8 cellular contexts compared by ENCODE assay signal in the genomic region with DNA sequence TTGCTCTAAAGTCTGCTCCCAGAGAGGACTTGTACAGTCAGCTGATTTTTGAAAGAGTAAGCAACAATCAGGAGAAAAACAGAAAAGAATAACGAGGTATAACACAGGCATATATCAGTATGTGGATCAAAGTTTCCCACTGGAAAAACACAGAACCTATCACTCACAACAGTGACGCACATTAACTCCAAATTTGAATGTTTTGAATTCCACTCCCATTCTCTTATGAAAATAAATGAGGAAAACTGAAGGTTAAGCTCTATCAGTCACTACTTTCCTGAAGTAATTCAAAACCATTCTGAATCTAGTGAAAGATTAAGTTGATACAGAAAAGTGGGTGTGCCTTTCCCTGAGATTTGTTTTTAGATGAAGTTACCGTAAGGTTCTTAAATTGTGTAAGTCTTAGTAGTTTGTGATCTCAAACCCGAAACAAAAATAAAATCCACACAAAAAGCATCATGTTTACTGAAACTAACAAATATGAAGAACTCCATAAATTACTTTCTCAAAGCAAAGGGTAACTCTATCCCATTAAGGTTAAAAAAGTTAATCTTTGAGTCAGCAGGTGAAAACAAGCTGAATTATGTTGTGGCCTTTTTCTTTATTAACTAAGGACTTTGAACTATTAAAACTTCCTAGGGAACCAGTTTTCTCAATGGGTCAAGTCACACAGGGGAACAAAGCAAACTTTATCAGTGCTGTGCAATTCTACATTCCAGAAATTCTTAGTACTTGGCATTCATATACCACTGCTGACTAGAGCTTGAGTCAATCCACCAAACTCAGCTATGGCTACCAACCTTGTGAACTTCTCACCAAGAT.
A peak's percentile ranks its signal among the peaks of the same experiment; 100 is the strongest.
DNase-seq lines count a peak whose midpoint lies in the region; ATAC-seq, FAIRE-seq and TF ChIP-seq lines count a peak whose summit lies in the region.

No MANE protein-coding gene starts in this region.

- no peak overlapping the region for H2BK15ac ChIP-seq in H1 (ENCODE audit: low read length)

- no peak overlapping the region for H2AK5ac ChIP-seq in H1 (ENCODE audit: low read depth, low read length)

- no peak overlapping the region for H2BK12ac ChIP-seq in H1 (ENCODE audit: low read depth, low read length)

- no peaks in the 10 kb centered on the region for H3K23me2 ChIP-seq in H1 (ENCODE audit: low read depth, low read length)

- no peaks in the 10 kb centered on the region for H3K79me2 ChIP-seq in H1 (ENCODE audit: control insufficient read depth in 1 of 2, insufficient read depth in 2 of 2, low read length in 2 of 2)

- no peak for DNase-seq in Right ventricle myocardium inferior (ENCODE audit: missing footprints)
- DNase-seq in cardiac septum (ENCODE audit: low spot score) = no peak
- no peak for DNase-seq in H1 (ENCODE audit: low read depth in 1 of 2, low spot score in 2 of 2)
- DNase-seq in lower lobe of right lung = no peak
- no peak for DNase-seq in anterior cingulate cortex (lab: John Stamatoyannopoulos, UW)
- no peak for DNase-seq in midbrain (lab: John Stamatoyannopoulos, UW)
- DNase-seq in T1000 (lab: John Stamatoyannopoulos, UW) = no peak

- peaks cover 0 to 2% (median 0%) of the 10 kb centered on the region in 4 experiments; a peak in 1 of 7 replicates for H3K27me3 ChIP-seq in H1 (replicated peaks in 1 of 4; ENCODE audit: control insufficient read depth in 3 of 4, extremely low read depth in 1 of 4, insufficient read depth in 3 of 4, low read length in 3 of 4)
- no peaks in the 10 kb centered on the region for H3K27me3 ChIP-seq in lower lobe of right lung (ENCODE audit: low read depth)

- no peak overlapping the region for H2BK5ac ChIP-seq in H1 (ENCODE audit: low read depth, low read length)

- no peak overlapping the region for H3K23ac ChIP-seq in H1 (ENCODE audit: insufficient read length)

- H3K4me2 ChIP-seq in H1 (ENCODE audit: insufficient read depth in 1 of 2, low read depth in 2 of 2, low read length in 2 of 2) = 0 out of 4 replicates have a peak overlapping the region, but pooled peaks of 1 of the 2 experiments have one; percentile 34

- no peak overlapping the region for H3K9ac ChIP-seq in H1 (replicated peaks in 1 of 4; ENCODE audit: extremely low read depth in 1 of 4, low read depth in 3 of 4, low read length in 3 of 4)

- ATAC-seq in Right ventricle myocardium inferior = peak; percentile 89
- ATAC-seq in lower lobe of right lung = peak; percentile 89 to 94
- no peak for ATAC-seq in activated CD4-positive, CD25-positive, alpha-beta regulatory T cell treated with anti-CD3 and anti-CD28 coated beads, Interleukin-2, amount 50 U/mL, for 24 hours

- TF ChIP-seq POLR2A in H1 (IDR thresholded peaks at IDR 0.05; ENCODE audit: control extremely low read depth in 1 of 2, low read depth in 2 of 2, low read length in 2 of 2) = no peak

- POLR2A ChIA-PET in H1 (lab: Charles Lee; ENCODE audit: partially characterized antibody) = interaction anchor here (1.1 kb wide), 1 partner anchor 37 kb away, joined by 3 read pairs; no protein-coding TSS in a partner anchor

- no peaks in the 10 kb centered on the region for H4K20me1 ChIP-seq in H1 (replicated peaks in 1 of 2; ENCODE audit: control insufficient read depth in 1 of 2, insufficient read depth in 2 of 2, low read length in 2 of 2)

- no peak overlapping the region for H3K14ac ChIP-seq in H1 (ENCODE audit: insufficient read length)

- H3K27ac ChIP-seq in H1 (ENCODE audit: low read depth, low read length) (no peak overlapping the region), lower lobe of right lung (peak overlapping the region; percentile 59)

- H3K4me1 ChIP-seq in H1 (replicated peaks in 1 of 4; ENCODE audit: control insufficient read depth in 3 of 4, insufficient read depth in 4 of 4, low read length in 3 of 4) = peaks cover 0 to 9% (median 5%) of the 10 kb centered on the region in 4 experiments; a peak in 4 of 7 replicates
- H3K4me1 ChIP-seq in lower lobe of right lung = peaks cover 53% of the 10 kb centered on the region

- no peak overlapping the region for H4K5ac ChIP-seq in H1 (ENCODE audit: insufficient read length, low read depth, low read length)

- H3K79me1 ChIP-seq in H1 (ENCODE audit: low read depth, low read length) = no peaks in the 10 kb centered on the region

- no peak for TF ChIP-seq RAD21 in H1 (IDR thresholded peaks at IDR 0.05 in 1 of 2, conservative IDR thresholded peaks at IDR 0.05 in 1 of 2; ENCODE audit: low read depth in 2 of 2, low read length in 2 of 2)

- TF ChIP-seq CTCF in H1 (IDR thresholded peaks at IDR 0.05; ENCODE audit: control extremely low read depth in 1 of 3, insufficient read depth in 1 of 3, low read depth in 1 of 3, low read length in 3 of 3) (no peak), lower lobe of right lung (IDR thresholded peaks at IDR 0.05) (no peak)

- H2AFZ ChIP-seq in H1 (ENCODE audit: low read length) = no peak overlapping the region

- no peak overlapping the region for H2BK120ac ChIP-seq in H1 (replicated peaks; ENCODE audit: low read depth, low read length)

- no peak for FAIRE-seq in H1 (lab: Jason Lieb, UNC)

- no peak overlapping the region for H3K56ac ChIP-seq in H1 (replicated peaks; ENCODE audit: insufficient read length, low read depth, low read length)

- WGBS in H1 (ENCODE audit: extremely low coverage in 1 of 2, insufficient coverage in 1 of 2, insufficient read length in 1 of 2, insufficient replicate concordance in 2 of 2, low coverage in 1 of 2, low lambda C conversion rate in 2 of 2, missing lambda C conversion rate in 1 of 2), 2 experiments = 79% methylated on average over 4 of the region's 4 CpGs; no CpG with 5 or more reads in 1 of the 2 experiments

- no peak overlapping the region for H2BK20ac ChIP-seq in H1 (ENCODE audit: low read length)

- H3K9me3 ChIP-seq in H1 (ENCODE audit: insufficient read depth in 2 of 2, low read depth in 1 of 2, low read length in 1 of 2) (no peaks in the 10 kb centered on the region), lower lobe of right lung (no peaks in the 10 kb centered on the region)

- H3K36me3 ChIP-seq in H1 (ENCODE audit: control insufficient read depth in 2 of 4, insufficient read depth in 4 of 4, low read length in 3 of 4) (no peaks in the 10 kb centered on the region), lower lobe of right lung (peaks cover 5% of the 10 kb centered on the region)

- H3K4me3 ChIP-seq in H1 (ENCODE audit: extremely low read depth in 1 of 4, insufficient read depth in 2 of 4, low read depth in 3 of 4, low read length in 4 of 4) (peak overlapping the region in 1 of 4 experiments; percentile 7; a peak in 1 of 8 replicates), lower lobe of right lung (no peak overlapping the region)

- intact Hi-C loops in Right ventricle myocardium inferior (cut with DNase I) = no loop called here
- intact Hi-C loops in cardiac septum (cut with DNase I) = no loop called here
- intact Hi-C loops in lower lobe of right lung (cut with DNase I) = no loop called here

- H3K18ac ChIP-seq in H1 (ENCODE audit: extremely low read depth, low read length) = no peak overlapping the region

- no peak overlapping the region for H4K8ac ChIP-seq in H1 (ENCODE audit: extremely low read depth, insufficient read depth, low read length)

- H3K4ac ChIP-seq in H1 (replicated peaks; ENCODE audit: insufficient read length, low read depth, low read length) = no peak overlapping the region

- H4K91ac ChIP-seq in H1 (replicated peaks; ENCODE audit: insufficient read length, low read length) = no peak overlapping the region

- no peak for TF ChIP-seq EP300 in H1 (IDR thresholded peaks at IDR 0.05; ENCODE audit: borderline replicate concordance in 1 of 2, low read depth in 2 of 2, low read length in 2 of 2)

- CTCF ChIA-PET in H1 (lab: Charles Lee; ENCODE audit: partially characterized antibody) = interaction anchor here (0.6 kb wide), 3 partner anchors 15 to 1660 kb away, joined by 3 read pairs; no protein-coding TSS in a partner anchor

TF ChIP-seq in H1, 55 proteins besides CTCF, POLR2A, EP300 and RAD21 (continues in another document):
- TF ChIP-seq BACH1 (IDR thresholded peaks at IDR 0.05; ENCODE audit: low read length) (no peak), NANOG (IDR thresholded peaks at IDR 0.05; ENCODE audit: insufficient read depth, low read depth, low read length, poor library complexity, severe bottlenecking) (peak; percentile 19), GTF2F1 (IDR thresholded peaks at IDR 0.05; ENCODE audit: borderline replicate concordance, low read depth, low read length) (no peak), SIN3A (conservative IDR thresholded peaks at IDR 0.05 in 1 of 2, IDR thresholded peaks at IDR 0.05 in 1 of 2; ENCODE audit: low read depth in 1 of 2, low read length in 2 of 2) (no peak), CREB1 (IDR thresholded peaks at IDR 0.05) (no peak), SIX5 (IDR thresholded peaks at IDR 0.05; ENCODE audit: low read depth, low read length) (no peak), SP1 (IDR thresholded peaks at IDR 0.05; ENCODE audit: low read depth, low read length) (peak; percentile 25; the same call in 1 of the 2 replicates), KDM5A (IDR thresholded peaks at IDR 0.05; ENCODE audit: low read length) (no peak), TBP (IDR thresholded peaks at IDR 0.05; ENCODE audit: low read depth, low read length) (no peak), JUND (IDR thresholded peaks at IDR 0.05; ENCODE audit: low read length) (no peak), YY1 (IDR thresholded peaks at IDR 0.05; ENCODE audit: low read depth, low read length) (no peak), TEAD4 (IDR thresholded peaks at IDR 0.05; ENCODE audit: low read depth, low read length) (peak; percentile 77), SAP30 (IDR thresholded peaks at IDR 0.05; ENCODE audit: insufficient read depth, insufficient replicate concordance, low read length) (no peak)

Comparison
In these comparisons a context has a peak if more than half of its experiments do, and no peak if none do; other contexts are left out.
1. ATAC-seq: peak in Right ventricle myocardium inferior (single experiment) and lower lobe of right lung (2 of 2); none in activated CD4-positive, CD25-positive, alpha-beta regulatory T cell treated with anti-CD3 and anti-CD28 coated beads, Interleukin-2, amount 50 U/mL, for 24 hours (0 of 2).